In genomic region chr1:156480411-156481192, GRCh38 we compare ENCODE assay signal across 8 cellular contexts. TPM values are rescaled to one million over a fixed set of nuclear protein-coding genes. Genes with fewer than 3 reads are reported as not detected.
DNase-seq lines count a peak whose midpoint lies in the region; ATAC-seq and TF ChIP-seq lines count a peak whose summit lies in the region.

No MANE protein-coding gene starts in this region.

- CTCF ChIA-PET in activated CD4-positive, alpha-beta T cell treated with anti-CD3 and anti-CD28 coated beads for 36 hours (lab: Charles Lee): interaction anchor here (0.6 to 4.2 kb wide), 38 partner anchors 9 to 247 kb away, joined by 3 to 45 read pairs (median 5); partner anchors contain the start of genes MEF2D, NAXE and TTC24

- ATAC-seq in activated CD4-positive, alpha-beta T cell treated with anti-CD3 and anti-CD28 coated beads for 36 hours: peak; percentile 82
- no peak for ATAC-seq in HG02938 (IDR thresholded peaks at IDR 0.05; ENCODE audit: unreplicated experiment)

- intact Hi-C loops in activated CD4-positive, alpha-beta T cell treated with anti-CD3 and anti-CD28 coated beads for 36 hours (cut with DNase I, micrococcal nuclease): loop anchor here (1.0 to 5.0 kb wide), 8 partner anchors 19 to 128 kb away; partner anchors contain the start of genes GPATCH4 (in 1 of the 2), MEF2D (in 1 of the 2) and NAXE (in 1 of the 2)

- peaks cover 57% of the 10 kb centered on the region for H3K36me3 ChIP-seq in GM06990 (ENCODE audit: control insufficient read depth, insufficient read depth, low read length)

- peak overlapping the region; percentile 72 for H3K27ac Mint-ChIP-seq in activated CD4-positive, alpha-beta T cell treated with anti-CD3 and anti-CD28 coated beads for 36 hours
- H3K27ac Mint-ChIP-seq in chondrocyte (ENCODE audit: unreplicated experiment): peak overlapping the region; percentile 80

- H3K27me3 Mint-ChIP-seq in activated CD4-positive, alpha-beta T cell treated with anti-CD3 and anti-CD28 coated beads for 36 hours: no peaks in the 10 kb centered on the region
- no peaks in the 10 kb centered on the region for H3K27me3 Mint-ChIP-seq in chondrocyte (ENCODE audit: low read depth)

- TF ChIP-seq CTCF in GM06990 (IDR thresholded peaks at IDR 0.05; ENCODE audit: insufficient read depth, low read length, poor library complexity, severe bottlenecking): peak; percentile 91
- TF ChIP-seq CTCF in chondrocyte (IDR thresholded peaks at IDR 0.05): peak; percentile 83

- no peak overlapping the region for H3K4me3 ChIP-seq in GM06990 (replicated peaks; ENCODE audit: low read depth, low read length)

- peaks cover 51% of the 10 kb centered on the region for H3K36me3 Mint-ChIP-seq in activated CD4-positive, alpha-beta T cell treated with anti-CD3 and anti-CD28 coated beads for 36 hours (ENCODE audit: low read depth)
- H3K36me3 Mint-ChIP-seq in chondrocyte (ENCODE audit: low read depth): peaks cover 52% of the 10 kb centered on the region

- POLR2A ChIA-PET in activated CD4-positive, alpha-beta T cell treated with anti-CD3 and anti-CD28 coated beads for 36 hours (lab: Charles Lee): interaction anchor here (0.6 to 1.7 kb wide), 6 partner anchors 8 to 24 kb away, joined by 3 to 7 read pairs (median 4); partner anchors contain the start of gene MEF2D

- peak overlapping the region; percentile 25 for H3K4me3 Mint-ChIP-seq in activated CD4-positive, alpha-beta T cell treated with anti-CD3 and anti-CD28 coated beads for 36 hours
- no peak overlapping the region for H3K4me3 Mint-ChIP-seq in chondrocyte (ENCODE audit: unreplicated experiment)

- peaks cover 64% of the 10 kb centered on the region for H3K4me1 Mint-ChIP-seq in activated CD4-positive, alpha-beta T cell treated with anti-CD3 and anti-CD28 coated beads for 36 hours
- H3K4me1 Mint-ChIP-seq in chondrocyte (ENCODE audit: low read depth): peaks cover 30% of the 10 kb centered on the region

- DNase-seq in GM06990 (ENCODE audit: extremely low read depth, insufficient read length): peak; percentile 76
- DNase-seq in HuH-7 (ENCODE audit: low spot score): peak; percentile 83
- DNase-seq in activated CD4-positive, alpha-beta T cell treated with anti-CD3 and anti-CD28 coated beads for 36 hours: peak; percentile 89
- DNase-seq in chondrocyte (ENCODE audit: low spot score): no peak
- peak; percentile 61 for DNase-seq in medulla oblongata (ENCODE audit: extremely low spot score)
- DNase-seq in stimulated activated CD8-positive, alpha-beta memory T cell treated with anti-CD3 and anti-CD28 coated beads, Interleukin-4, amount 100 ng/mL, for 24 hours (ENCODE audit: low read depth): peak; percentile 66
- no peak for DNase-seq in mesenteric fat pad (ENCODE audit: low spot score)

- no peaks in the 10 kb centered on the region for H3K27me3 ChIP-seq in GM06990 (replicated peaks; ENCODE audit: control insufficient read depth, insufficient read depth, low read length)

- no peaks in the 10 kb centered on the region for H3K9me3 Mint-ChIP-seq in activated CD4-positive, alpha-beta T cell treated with anti-CD3 and anti-CD28 coated beads for 36 hours (ENCODE audit: low read depth)
- H3K9me3 Mint-ChIP-seq in chondrocyte (ENCODE audit: low read depth): no peaks in the 10 kb centered on the region

RNA-seq across cellular contexts. Expression of gene MEF2D, which starts 20.0 kb away (rescaled TPM):
- total RNA-seq in activated CD4-positive, alpha-beta T cell treated with anti-CD3 and anti-CD28 coated beads for 36 hours: 10 to 100 TPM; 32.1 to 33.6 TPM
- total RNA-seq in chondrocyte (42.3 to 64.7 TPM (median 62.0 TPM) in 3 replicates), mesenteric fat pad (38.7 TPM)

Comparison
In these comparisons a context has a peak if more than half of its experiments do, and no peak if none do; other contexts are left out.
1. DNase-seq: peak in GM06990 (single experiment), HuH-7 (single experiment), activated CD4-positive, alpha-beta T cell treated with anti-CD3 and anti-CD28 coated beads for 36 hours (single experiment), medulla oblongata (single experiment) and stimulated activated CD8-positive, alpha-beta memory T cell treated with anti-CD3 and anti-CD28 coated beads, Interleukin-4, amount 100 ng/mL, for 24 hours (single experiment); none in chondrocyte (single experiment) and mesenteric fat pad (single experiment).